In the genomic region with DNA sequence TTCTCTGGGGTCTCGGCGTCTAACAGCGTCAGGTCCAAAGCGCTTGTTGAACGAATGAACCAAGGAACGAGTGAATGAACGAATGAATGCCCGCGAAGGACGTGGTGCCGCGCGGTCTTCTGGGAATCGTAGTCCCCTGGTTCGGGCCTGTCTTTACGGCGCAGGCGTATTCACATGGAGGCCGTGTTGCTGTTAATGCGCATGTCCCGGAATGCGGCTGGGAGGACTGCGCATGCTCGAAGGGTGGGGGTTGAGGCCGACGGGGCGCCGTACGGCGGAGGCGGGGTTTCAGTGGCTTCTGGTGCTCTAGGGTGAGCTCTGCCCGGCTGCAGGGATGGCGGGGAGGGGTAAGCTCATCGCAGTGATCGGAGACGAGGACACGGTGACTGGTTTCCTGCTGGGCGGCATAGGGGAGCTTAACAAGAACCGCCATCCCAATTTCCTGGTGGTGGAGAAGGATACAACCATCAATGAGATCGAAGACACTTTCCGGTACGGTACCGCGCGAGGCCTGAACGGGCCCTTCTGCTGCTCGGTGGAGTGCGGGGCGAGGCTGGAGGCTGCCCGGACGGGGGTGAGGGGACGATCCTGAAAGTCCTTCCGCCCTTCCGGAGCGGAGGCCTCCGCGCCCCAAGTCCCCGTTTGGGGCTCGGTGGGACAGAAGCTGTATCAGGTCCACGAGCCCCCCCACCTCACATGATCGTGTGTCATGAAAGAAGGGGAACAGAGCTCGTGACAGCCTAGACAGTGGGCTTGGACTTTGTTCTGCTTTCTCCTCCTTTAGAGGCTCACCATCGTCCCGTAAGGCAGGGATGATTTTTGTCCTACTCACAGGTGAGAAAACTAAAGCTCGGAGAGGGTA, we compare ENCODE assay signal across 8 cellular contexts. TPM values are rescaled to one million over a fixed set of nuclear protein-coding genes. Genes with fewer than 3 reads are reported as not detected.
A peak's percentile ranks its signal among the peaks of the same experiment; 100 is the strongest.
DNase-seq lines count a peak whose midpoint lies in the region; ATAC-seq, FAIRE-seq and TF ChIP-seq lines count a peak whose summit lies in the region.

ATP6V1F (plus strand) TSS at position 286 of the 862 bp plus-strand sequence; CDS start at position 335, 49 bp downstream.

- TF ChIP-seq CTCF in AG04449 (IDR thresholded peaks at IDR 0.05; ENCODE audit: insufficient read depth, low read length, missing control alignments): no peak
- TF ChIP-seq CTCF in WI38 (IDR thresholded peaks at IDR 0.05; ENCODE audit: low read depth, low read length): no peak
- TF ChIP-seq CTCF in bronchial epithelial cell (IDR thresholded peaks at IDR 0.05; ENCODE audit: insufficient read depth, low read length, severe bottlenecking): no peak

- DNase-seq in AG04449 (ENCODE audit: low read depth, low spot score): peak; percentile 71
- peak; percentile 99 for DNase-seq in NCI-H2227 treated with DMSO at 0.1 percent for 48 hours (lab: John Stamatoyannopoulos, UW)
- DNase-seq in bronchial epithelial cell (ENCODE audit: low read depth): peak; percentile 92
- DNase-seq in iPS-NIHi11 (ENCODE audit: low spot score): peak; percentile 97
- peak; percentile 99 for DNase-seq in small intestine

- H3K4me3 ChIP-seq in AG04449 (ENCODE audit: low read depth, low read length) (peak within 1 kb of the TSS; percentile 85), WI38 (ENCODE audit: low read depth, low read length) (peak within 1 kb of the TSS; percentile 95), bronchial epithelial cell (ENCODE audit: low read depth, low read length) (peak within 1 kb of the TSS; percentile 78), small intestine (ENCODE audit: low read depth in 1 of 2, low read length in 2 of 2) (peak within 1 kb of the TSS; percentile 54 to 85)

- 0 to 1% (median 0%) methylated on average over 63 to 65 of the region's 65 CpGs for WGBS in small intestine, 3 donors

- ATAC-seq in GM18873 (IDR thresholded peaks at IDR 0.05; ENCODE audit: low FRiP score, unreplicated experiment) (peak; percentile 77), HG03139 (IDR thresholded peaks at IDR 0.05; ENCODE audit: unreplicated experiment) (peak; percentile 81)

- CTCF ChIA-PET in AG04449 (lab: Yijun Ruan, JAX): interaction anchor here (0.7 to 17.9 kb wide), 16 partner anchors 9 to 228 kb away, joined by 3 to 203 read pairs (median 4); no protein-coding TSS in a partner anchor

- no peaks in the 10 kb centered on the region for H3K27me3 ChIP-seq in bronchial epithelial cell (ENCODE audit: control insufficient read depth, insufficient read depth, low read length)
- H3K27me3 ChIP-seq in small intestine (ENCODE audit: control insufficient read depth in 2 of 2, insufficient read depth in 2 of 2, low read length in 2 of 2): no peaks in the 10 kb centered on the region

- H3K36me3 ChIP-seq in bronchial epithelial cell (ENCODE audit: control insufficient read depth, insufficient read depth, low read length) (peaks cover 10% of the 10 kb centered on the region), small intestine (ENCODE audit: control insufficient read depth in 2 of 2, insufficient read depth in 2 of 2, low read length in 2 of 2) (peaks cover 0 to 2% of the 10 kb centered on the region in 2 donors)

- no peak for FAIRE-seq in bronchial epithelial cell (lab: Jason Lieb, UNC)
- FAIRE-seq in small intestine (lab: Jason Lieb, UNC): no peak

- POLR2A ChIA-PET in AG04449 (lab: Yijun Ruan, JAX): interaction anchor here (0.5 to 2.7 kb wide), 6 partner anchors 19 to 204 kb away, joined by 3 to 20 read pairs (median 6); no protein-coding TSS in a partner anchor

- no peaks in the 10 kb centered on the region for H3K9me3 ChIP-seq in small intestine (ENCODE audit: control insufficient read depth, low read depth)

- H3K4me1 ChIP-seq in small intestine (ENCODE audit: control insufficient read depth in 2 of 2, insufficient read depth in 1 of 2, low read depth in 1 of 2, low read length in 1 of 2): no peaks in the 10 kb centered on the region

- H3K27ac ChIP-seq in small intestine (ENCODE audit: low read depth in 1 of 2, low read length in 1 of 2): peak within 1 kb of the TSS; percentile 71 to 73

RNA-seq across cellular contexts. Expression of gene ATP6V1F, which starts in this region (rescaled TPM):
- total RNA-seq in bronchial epithelial cell: 108 and 132 TPM in 2 replicates
- polyA plus RNA-seq in small intestine: 100 to 1,000 TPM; 145 to 239 (median 162) TPM

Comparison
In these comparisons a context has a peak if more than half of its experiments do, and no peak if none do; other contexts are left out.
1. Peak in every context shown above with its lines: DNase-seq, ATAC-seq, H3K4me3 ChIP-seq and H3K27ac ChIP-seq.